8 cellular contexts compared by ENCODE assay signal in genomic region chr2:37925063-37925897, GRCh38. TPM values are rescaled to one million over a fixed set of nuclear protein-coding genes. Genes with fewer than 3 reads are reported as not detected.
DNase-seq lines count a peak whose midpoint lies in the region; ATAC-seq and TF ChIP-seq lines count a peak whose summit lies in the region.

TSS of gene RMDN2 (plus strand) at chr2:37925287. CDS start at chr2:37929278, 3,991 bp downstream.

- no peak for TF ChIP-seq CTCF in HL-60 (IDR thresholded peaks at IDR 0.05; ENCODE audit: insufficient read depth, low read length)

- CTCF ChIA-PET in CD4-positive, alpha-beta memory T cell (lab: Charles Lee; ENCODE audit: partially characterized antibody) = interaction anchor here (4.5 kb wide), 1 partner anchor 34 kb away, joined by 18 read pairs; no protein-coding TSS in a partner anchor
- CTCF ChIA-PET in activated CD8-positive, alpha-beta memory T cell treated with anti-CD3 and anti-CD28 coated beads, Interleukin-2, amount 10 ng/mL, durations not matched to agents 7 days and 5 days (lab: Charles Lee) = interaction anchor here (0.8 to 1.4 kb wide), 3 partner anchors 34 to 151 kb away, joined by 3 to 4 read pairs (median 3); partner anchors contain the start of gene CYP1B1

- H3K27ac ChIP-seq in CD4-positive, alpha-beta memory T cell (ENCODE audit: low read depth, low read length) = peak within 1 kb of the TSS; percentile 43
- peak within 1 kb of the TSS; percentile 89 for H3K27ac ChIP-seq in HL-60 (replicated peaks)

- H3K36me3 ChIP-seq in CD4-positive, alpha-beta memory T cell (ENCODE audit: insufficient read depth, low read length) = no peaks in the 10 kb centered on the region
- H3K36me3 ChIP-seq in endocrine pancreas (ENCODE audit: control insufficient read depth, insufficient read depth, low read length) = no peaks in the 10 kb centered on the region

- intact Hi-C loops in CD4-positive, alpha-beta memory T cell (cut with micrococcal nuclease) = loop anchor here (1.0 to 5.0 kb wide), 2 partner anchors 34 to 958 kb away; partner anchors contain the start of gene STRN

- peaks cover 6 to 22% (median 12%) of the 10 kb centered on the region in 4 donors for H3K4me1 Mint-ChIP-seq in CD4-positive, alpha-beta memory T cell
- H3K4me1 Mint-ChIP-seq in activated CD8-positive, alpha-beta memory T cell treated with anti-CD3 and anti-CD28 coated beads, Interleukin-2, amount 10 ng/mL, durations not matched to agents 7 days and 5 days = peaks cover 4% of the 10 kb centered on the region

- H3K4me3 Mint-ChIP-seq in CD4-positive, alpha-beta memory T cell = peak within 1 kb of the TSS; percentile 91 to 99 (median 96)
- peak within 1 kb of the TSS; percentile 86 for H3K4me3 Mint-ChIP-seq in activated CD8-positive, alpha-beta memory T cell treated with anti-CD3 and anti-CD28 coated beads, Interleukin-2, amount 10 ng/mL, durations not matched to agents 7 days and 5 days

- peaks cover 0 to 7% of the 10 kb centered on the region in 2 donors for H3K36me3 Mint-ChIP-seq in CD4-positive, alpha-beta memory T cell
- H3K36me3 Mint-ChIP-seq in activated CD8-positive, alpha-beta memory T cell treated with anti-CD3 and anti-CD28 coated beads, Interleukin-2, amount 10 ng/mL, durations not matched to agents 7 days and 5 days = no peaks in the 10 kb centered on the region

- no peaks in the 10 kb centered on the region for H3K9me3 ChIP-seq in CD4-positive, alpha-beta memory T cell (ENCODE audit: control insufficient read depth in 1 of 2, low read length in 2 of 2)
- no peaks in the 10 kb centered on the region for H3K9me3 ChIP-seq in endocrine pancreas (ENCODE audit: control insufficient read depth, low read length)

- H3K4me3 ChIP-seq in CD4-positive, alpha-beta memory T cell (ENCODE audit: low read length in 2 of 2) = peak within 1 kb of the TSS; percentile 72 to 86
- H3K4me3 ChIP-seq in HL-60 (replicated peaks; ENCODE audit: insufficient read depth, low read length) = peak within 1 kb of the TSS; percentile 65
- peak within 1 kb of the TSS; percentile 80 for H3K4me3 ChIP-seq in endocrine pancreas (ENCODE audit: control insufficient read depth, insufficient read depth, low read length)

- peak; percentile 89 for ATAC-seq in GM19452 (IDR thresholded peaks at IDR 0.05; ENCODE audit: unreplicated experiment)
- peak; percentile 89 for ATAC-seq in activated CD8-positive, alpha-beta memory T cell treated with anti-CD3 and anti-CD28 coated beads, Interleukin-2, amount 10 ng/mL, durations not matched to agents 7 days and 5 days

- H3K4me1 ChIP-seq in CD4-positive, alpha-beta memory T cell (ENCODE audit: insufficient read depth, low read length) = peaks cover 13% of the 10 kb centered on the region
- no peaks in the 10 kb centered on the region for H3K4me1 ChIP-seq in endocrine pancreas (ENCODE audit: control insufficient read depth, insufficient read depth, low read length)

- no peaks in the 10 kb centered on the region for H3K27me3 ChIP-seq in CD4-positive, alpha-beta memory T cell (ENCODE audit: insufficient read depth, low read length)
- no peaks in the 10 kb centered on the region for H3K27me3 ChIP-seq in HL-60 (ENCODE audit: insufficient read depth, poor library complexity, severe bottlenecking)
- H3K27me3 ChIP-seq in endocrine pancreas (ENCODE audit: control insufficient read depth, insufficient read depth, low read length) = no peaks in the 10 kb centered on the region

- H3K27ac Mint-ChIP-seq in CD4-positive, alpha-beta memory T cell = peak within 1 kb of the TSS; percentile 81 to 96 (median 88)
- H3K27ac Mint-ChIP-seq in activated CD8-positive, alpha-beta memory T cell treated with anti-CD3 and anti-CD28 coated beads, Interleukin-2, amount 10 ng/mL, durations not matched to agents 7 days and 5 days = peak within 1 kb of the TSS; percentile 85

- H3K9me3 Mint-ChIP-seq in CD4-positive, alpha-beta memory T cell = no peaks in the 10 kb centered on the region
- no peaks in the 10 kb centered on the region for H3K9me3 Mint-ChIP-seq in activated CD8-positive, alpha-beta memory T cell treated with anti-CD3 and anti-CD28 coated beads, Interleukin-2, amount 10 ng/mL, durations not matched to agents 7 days and 5 days (ENCODE audit: low read depth)

- peak within 1 kb of the TSS; percentile 87 for H3K9ac ChIP-seq in endocrine pancreas (ENCODE audit: control insufficient read depth, insufficient read depth, low read length)

- DNase-seq in CD4-positive, alpha-beta memory T cell = peak; percentile 64 to 79 (median 71)
- DNase-seq in HL-60 (ENCODE audit: low read depth in 1 of 2, low spot score in 1 of 2) (peak; percentile 91), NOMO-1 treated with DMSO at 0.1 percent for 48 hours (lab: John Stamatoyannopoulos, UW; ENCODE audit: unreplicated experiment) (peak; percentile 84), mesenteric fat pad (ENCODE audit: low spot score) (peak; percentile 97)
- DNase-seq in activated CD8-positive, alpha-beta memory T cell treated with anti-CD3 and anti-CD28 coated beads, Interleukin-2, amount 10 ng/mL, durations not matched to agents 7 days and 5 days = peak; percentile 92
- DNase-seq in stimulated activated CD8-positive, alpha-beta memory T cell treated with anti-CD3 and anti-CD28 coated beads, Interleukin-15, amount 100 ng/mL, for 24 hours (ENCODE audit: low read depth) = peak; percentile 49

- POLR2A ChIA-PET in CD4-positive, alpha-beta memory T cell (lab: Charles Lee; ENCODE audit: partially characterized antibody) = interaction anchor here (0.9 to 1.5 kb wide), 3 partner anchors 9 to 254 kb away, joined by 3 to 5 read pairs (median 3); partner anchors contain the start of gene CDC42EP3

- H3K27me3 Mint-ChIP-seq in CD4-positive, alpha-beta memory T cell = peaks cover 0 to 1% of the 10 kb centered on the region in 2 donors
- H3K27me3 Mint-ChIP-seq in activated CD8-positive, alpha-beta memory T cell treated with anti-CD3 and anti-CD28 coated beads, Interleukin-2, amount 10 ng/mL, durations not matched to agents 7 days and 5 days = peaks cover 26% of the 10 kb centered on the region

RNA-seq across cellular contexts. Expression of gene RMDN2, which starts in this region (rescaled TPM):
- 1 to 10 TPM; 3.3 to 4.0 TPM for total RNA-seq in CD4-positive, alpha-beta memory T cell
- polyA plus RNA-seq in CD4-positive, alpha-beta memory T cell = 1 to 10 TPM; 3.1 TPM
- total RNA-seq in activated CD8-positive, alpha-beta memory T cell treated with anti-CD3 and anti-CD28 coated beads, Interleukin-2, amount 10 ng/mL, durations not matched to agents 7 days and 5 days = 1 to 10 TPM; 1.5 to 1.6 TPM
- 8.4 TPM for total RNA-seq in mesenteric fat pad

Comparison
In these comparisons a context has a peak if more than half of its experiments do, and no peak if none do; other contexts are left out.
1. Peak in every context shown above with its lines: DNase-seq, ATAC-seq, H3K4me3 ChIP-seq and H3K27ac ChIP-seq.